Comparison of ENCODE assay signal across 25 cellular contexts in the genomic region with DNA sequence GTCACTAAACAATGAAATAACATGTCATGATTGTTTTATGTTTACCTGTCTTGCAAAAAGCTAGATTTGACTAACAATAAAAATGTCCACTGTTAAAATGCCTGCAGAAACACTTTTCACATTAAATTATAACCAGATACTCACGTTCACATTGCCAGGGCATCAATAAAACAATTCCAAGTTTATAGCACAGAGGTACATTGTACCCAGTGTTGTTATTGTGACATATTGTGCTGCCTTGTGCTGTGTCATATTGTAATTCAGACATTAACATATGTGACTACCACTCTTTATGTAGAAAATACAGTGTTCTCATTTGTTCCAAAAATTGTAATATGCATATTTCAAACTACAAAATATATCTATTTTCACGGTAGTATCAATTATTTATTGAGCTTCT.
"Had no signal": no experiment of that assay in that cellular context is flagged by ENCODE, and none has a peak within 500 bp of the region (broad histone marks: within the 10 kb centered on the region; RNA-seq: fewer than 3 reads in every experiment).

No MANE protein-coding gene starts in this region.

- H3K4me1 ChIP-seq: colonic mucosa, esophagus muscularis mucosa, esophagus squamous epithelium, foreskin keratinocyte, gastrocnemius medialis, gastroesophageal sphincter, heart left ventricle, heart right ventricle had no signal

- H3K4me3 ChIP-seq: colonic mucosa, coronary artery, dorsolateral prefrontal cortex, esophagus muscularis mucosa, esophagus squamous epithelium, gastrocnemius medialis, gastroesophageal sphincter, heart left ventricle, heart right ventricle had no signal

- H3K9me3 Mint-ChIP-seq: endodermal cell had no signal

- H3K27ac ChIP-seq: colonic mucosa, coronary artery, dorsolateral prefrontal cortex, epithelial cell of prostate, esophagus muscularis mucosa, esophagus squamous epithelium, foreskin keratinocyte, gastrocnemius medialis, gastroesophageal sphincter, heart left ventricle, heart right ventricle had no signal

- H3K4me1 Mint-ChIP-seq: endodermal cell had no signal

- H3K27ac Mint-ChIP-seq: dendritic cell treated with granulocyte-macrophage colony-stimulating factor and Interleukin-4, amounts not matched to agents 40 ng/mL and 50 ng/mL, for 4 days; effector memory CD8-positive, alpha-beta T cell; endodermal cell had no signal

- H3K9me3 ChIP-seq: colonic mucosa, esophagus muscularis mucosa, esophagus squamous epithelium, gastrocnemius medialis had no signal

- ATAC-seq: effector memory CD8-positive, alpha-beta T cell; esophagus mucosa; foreskin keratinocyte; gastrocnemius medialis; gastroesophageal sphincter; heart left ventricle; heart right ventricle had no signal

- H3K36me3 ChIP-seq: colonic mucosa, esophagus muscularis mucosa, esophagus squamous epithelium, gastrocnemius medialis, gastroesophageal sphincter, heart left ventricle, heart right ventricle had no signal

- H3K27me3 Mint-ChIP-seq: dendritic cell treated with granulocyte-macrophage colony-stimulating factor and Interleukin-4, amounts not matched to agents 40 ng/mL and 50 ng/mL, for 4 days; effector memory CD8-positive, alpha-beta T cell had no signal

- DNase-seq: colonic mucosa; cortex of kidney; dermis blood vessel endothelial cell; dorsolateral prefrontal cortex; effector CD4-positive, alpha-beta T cell; effector CD8-positive, alpha-beta T cell; effector memory CD4-positive, alpha-beta T cell; effector memory CD8-positive, alpha-beta T cell; endodermal cell; erythroblast; esophagus squamous epithelium; foreskin fibroblast; foreskin keratinocyte; foreskin melanocyte; gastrocnemius medialis; glutamatergic neuron; head of caudate nucleus; heart left ventricle; heart right ventricle had no signal

- H3K4me3 Mint-ChIP-seq: dendritic cell treated with granulocyte-macrophage colony-stimulating factor and Interleukin-4, amounts not matched to agents 40 ng/mL and 50 ng/mL, for 4 days; effector memory CD8-positive, alpha-beta T cell; endodermal cell had no signal

- H3K27me3 ChIP-seq: colonic mucosa, dorsolateral prefrontal cortex, esophagus muscularis mucosa, esophagus squamous epithelium, foreskin keratinocyte, gastrocnemius medialis, gastroesophageal sphincter, heart left ventricle, heart right ventricle had no signal
